Comparison of ENCODE assay signal across 8 cellular contexts in the genomic region with DNA sequence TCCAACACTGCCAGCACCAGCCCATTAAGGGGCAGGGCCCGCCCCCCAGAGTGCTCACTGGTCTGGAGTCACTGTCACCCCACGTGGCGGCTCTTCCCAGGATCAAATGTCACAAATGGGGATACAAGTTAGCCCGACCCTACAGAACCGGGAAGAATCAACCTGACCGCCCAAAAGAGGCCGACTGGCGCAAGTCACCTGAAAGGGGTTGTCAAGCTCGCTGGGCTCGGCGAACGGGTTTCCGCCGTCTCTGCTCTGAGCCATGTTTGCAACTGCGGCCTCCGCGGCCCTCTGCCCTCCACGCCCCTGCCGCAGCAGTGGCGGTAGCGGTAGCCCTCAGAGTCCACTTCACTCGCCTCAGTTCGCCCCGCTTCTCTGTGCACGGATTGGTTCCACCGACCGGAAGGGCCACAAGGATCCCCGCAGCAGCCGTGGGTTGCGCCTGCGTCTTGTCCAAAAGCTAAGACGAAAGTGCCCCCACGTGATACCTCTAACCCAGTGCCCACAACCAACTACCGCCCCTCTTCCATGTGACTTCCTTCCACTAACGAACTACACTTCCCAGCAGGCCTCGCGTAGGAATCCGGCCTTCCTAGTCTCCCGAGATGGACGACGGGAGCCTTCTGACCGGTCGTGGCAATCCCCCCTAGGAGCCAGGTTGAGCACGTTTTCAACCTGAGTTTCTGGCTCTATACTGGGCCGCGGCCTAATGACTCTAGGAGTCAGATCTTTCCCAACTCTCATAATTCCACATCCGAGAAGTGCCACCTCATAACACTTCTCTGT. TPM values are rescaled to one million over a fixed set of nuclear protein-coding genes. Genes with fewer than 3 reads are reported as not detected.
DNase-seq lines count a peak whose midpoint lies in the region; ATAC-seq, FAIRE-seq and TF ChIP-seq lines count a peak whose summit lies in the region.

SCAMP3 (minus strand) TSS at position 473 of the 786 bp plus-strand sequence; CDS start at position 264, 209 bp downstream.

- peak within 1 kb of the TSS; percentile 84 to 90 (median 84) for H3K4me3 ChIP-seq in HepG2 (replicated peaks in 1 of 3; ENCODE audit: insufficient read depth in 1 of 3, low read depth in 2 of 3, low read length in 3 of 3)

- POLR2A ChIA-PET in HepG2 (lab: Yijun Ruan, JAX) = interaction anchor here (0.6 to 4.8 kb wide), 14 partner anchors 10 to 301 kb away, joined by 3 to 69 read pairs (median 3); partner anchors contain the start of genes CLK2, HCN3 and PKLR

- peak; percentile 25; the same call in 1 of the 2 replicates for TF ChIP-seq CTCF in HepG2 (CRISPR knock-in tag; IDR thresholded peaks at IDR 0.05)

- peaks cover 22 to 49% of the 10 kb centered on the region in 2 experiments for H3K36me3 ChIP-seq in HepG2 (replicated peaks in 1 of 2; ENCODE audit: control insufficient read depth in 1 of 2, insufficient read depth in 2 of 2, low read length in 2 of 2)

- no peak within 1 kb of the TSS for H2AFZ ChIP-seq in HepG2 (ENCODE audit: low read length)

- TSS peak; percentile 43 for BruUV-seq in HepG2 (replicated peaks; lab: Mats Ljungman, UMichigan)

- no peaks in the 10 kb centered on the region for H4K20me1 ChIP-seq in HepG2 (ENCODE audit: insufficient read depth, low read length)

- intact Hi-C loops in HepG2 (cut with micrococcal nuclease; ENCODE audit: unreplicated experiment) = no loop called here

- peak; percentile 8; the same call in 1 of the 2 replicates for TF ChIP-seq RAD21 in HepG2 (CRISPR knock-in tag; IDR thresholded peaks at IDR 0.05)

- H3K9me3 ChIP-seq in HepG2 (ENCODE audit: low read length) = no peaks in the 10 kb centered on the region

- peak within 1 kb of the TSS; percentile 82 for H3K9ac ChIP-seq in HepG2 (ENCODE audit: insufficient read depth, low read depth, low read length)

- peaks cover 15% of the 10 kb centered on the region for H3K4me1 ChIP-seq in HepG2 (ENCODE audit: insufficient read depth, low read length)

- WGBS in HepG2 (ENCODE audit: low lambda C conversion rate) = 4% methylated on average over 24 of the region's 47 CpGs

- no peaks in the 10 kb centered on the region; a peak in 1 of 5 replicates for H3K27me3 ChIP-seq in HepG2 (ENCODE audit: control insufficient read depth in 1 of 2, insufficient read depth in 2 of 2, low read length in 2 of 2)

- in situ Hi-C loops in HepG2 (cut with HindIII; ENCODE audit: extremely low pct_ligation_motif_present, low pct_unique_long_range_greater_than_20kb) = no loop called here

- peak within 1 kb of the TSS; percentile 98 for H3K4me2 ChIP-seq in HepG2 (ENCODE audit: low read depth, low read length)

- CTCF ChIA-PET in HepG2 (lab: Yijun Ruan, JAX; ENCODE audit: low intra/inter-chr PET ratio, low total read pairs) = interaction anchor here (1.1 kb wide), 1 partner anchor 12 kb away, joined by 6 read pairs; no protein-coding TSS in a partner anchor

- peak; percentile 67 to 99 (median 95) for DNase-seq in C1 segment of cervical spinal cord (lab: John Stamatoyannopoulos, UW)
- peak; percentile 96 for DNase-seq in NCI-H748 treated with DMSO at 0.1 percent for 48 hours (lab: John Stamatoyannopoulos, UW)
- DNase-seq in activated CD4-positive, alpha-beta T cell treated with anti-CD3 and anti-CD28 coated beads, Interleukin-2, amount 50 U/mL, for 24 hours (ENCODE audit: low read depth in 1 of 2, low spot score in 1 of 2) = peak; percentile 68 to 89
- DNase-seq in dermis blood vessel endothelial cell = peak; percentile 100
- peak; percentile 97 for DNase-seq in HepG2 (ENCODE audit: low spot score)
- peak; percentile 81 for DNase-seq in stimulated activated CD4-positive, alpha-beta T cell treated with anti-CD3 and anti-CD28 coated beads, Interleukin-4, amount 100 ng/mL, for 1 hour

- H3K27ac ChIP-seq in HepG2 (ENCODE audit: extremely low read length, insufficient read depth, low read length) = peak within 1 kb of the TSS; percentile 73

- peak; percentile 83 to 91 for TF ChIP-seq POLR2A in HepG2 (IDR thresholded peaks at IDR 0.05; ENCODE audit: insufficient read depth in 1 of 2, low read depth in 2 of 2, low read length in 2 of 2)

- ATAC-seq in GM19372 (IDR thresholded peaks at IDR 0.05; ENCODE audit: low read depth, unreplicated experiment) = peak; percentile 94
- ATAC-seq in HG03558 (IDR thresholded peaks at IDR 0.05; ENCODE audit: extremely low read depth, unreplicated experiment) = peak; percentile 56
- ATAC-seq in HepG2 = peak; percentile 95

- H3K79me2 ChIP-seq in HepG2 (ENCODE audit: insufficient read depth, low read length) = peaks cover 15% of the 10 kb centered on the region

- FAIRE-seq in HepG2 (lab: Jason Lieb, UNC) = peak; percentile 97

- TF ChIP-seq EP300 in HepG2 (IDR thresholded peaks at IDR 0.05; ENCODE audit: low read depth in 2 of 2, low read length in 2 of 2) = no peak; a peak in 1 of 4 replicates
- TF ChIP-seq EP300 in HepG2 (CRISPR knock-in tag; IDR thresholded peaks at IDR 0.05; ENCODE audit: borderline replicate concordance) = 0 out of 2 replicates have a peak, but pooled peaks have one; percentile 8

TF ChIP-seq in HepG2, 621 proteins besides CTCF, POLR2A, EP300 and RAD21 (continues in another document):
- TF ChIP-seq ATF7 (IDR thresholded peaks at IDR 0.05) = no peak
- no peak for TF ChIP-seq ATF7 (CRISPR knock-in tag; IDR thresholded peaks at IDR 0.05)
- TF ChIP-seq ARID2 (CRISPR knock-in tag; IDR thresholded peaks at IDR 0.05; ENCODE audit: borderline replicate concordance) = peak; percentile 78; the same call in 1 of the 2 replicates
- peak; percentile 81 for TF ChIP-seq MYC (CRISPR knock-in tag; IDR thresholded peaks at IDR 0.05; ENCODE audit: borderline replicate concordance)
- peak; percentile 64; the same call in 1 of the 2 replicates for TF ChIP-seq ZBTB7B (CRISPR knock-in tag; IDR thresholded peaks at IDR 0.05)
- TF ChIP-seq ZNF12 (CRISPR knock-in tag; IDR thresholded peaks at IDR 0.05) = peak; percentile 69
- no peak for TF ChIP-seq ZNF619 (CRISPR knock-in tag; IDR thresholded peaks at IDR 0.05)
- TF ChIP-seq TAF1 (CRISPR knock-in tag; IDR thresholded peaks at IDR 0.05) = peak; percentile 84
- TF ChIP-seq HNRNPUL1 (IDR thresholded peaks at IDR 0.05; ENCODE audit: low read depth, low read length) = no peak
- TF ChIP-seq BRCA1 (CRISPR knock-in tag; IDR thresholded peaks at IDR 0.05) = no peak
- TF ChIP-seq ZBTB8A (CRISPR knock-in tag; IDR thresholded peaks at IDR 0.05; ENCODE audit: borderline replicate concordance, low read depth) = peak; percentile 34; the same call in 1 of the 2 replicates
- TF ChIP-seq ZNF556 (CRISPR knock-in tag; IDR thresholded peaks at IDR 0.05; ENCODE audit: borderline replicate concordance) = no peak
- TF ChIP-seq, protein P1, sequence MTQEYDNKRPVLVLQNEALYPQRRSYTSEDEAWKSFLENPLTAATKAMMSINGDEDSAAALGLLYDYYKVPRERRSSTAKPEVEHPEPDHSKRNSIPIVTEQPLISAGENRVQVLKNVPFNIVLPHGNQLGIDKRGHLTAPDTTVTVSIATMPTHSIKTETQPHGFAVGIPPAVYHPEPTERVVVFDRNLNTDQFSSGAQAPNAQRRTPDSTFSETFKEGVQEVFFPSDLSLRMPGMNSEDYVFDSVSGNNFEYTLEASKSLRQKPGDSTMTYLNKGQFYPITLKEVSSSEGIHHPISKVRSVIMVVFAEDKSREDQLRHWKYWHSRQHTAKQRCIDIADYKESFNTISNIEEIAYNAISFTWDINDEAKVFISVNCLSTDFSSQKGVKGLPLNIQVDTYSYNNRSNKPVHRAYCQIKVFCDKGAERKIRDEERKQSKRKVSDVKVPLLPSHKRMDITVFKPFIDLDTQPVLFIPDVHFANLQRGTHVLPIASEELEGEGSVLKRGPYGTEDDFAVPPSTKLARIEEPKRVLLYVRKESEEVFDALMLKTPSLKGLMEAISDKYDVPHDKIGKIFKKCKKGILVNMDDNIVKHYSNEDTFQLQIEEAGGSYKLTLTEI (CRISPR knock-in tag; conservative IDR thresholded peaks at IDR 0.05) = no peak
- TF ChIP-seq ZNF282 (IDR thresholded peaks at IDR 0.05; ENCODE audit: partially characterized antibody) = no peak
- peak; percentile 49; the same call in 1 of the 2 replicates for TF ChIP-seq NCOA2 (CRISPR knock-in tag; IDR thresholded peaks at IDR 0.05)
- peak; percentile 67; the same call in 1 of the 2 replicates for TF ChIP-seq ZBTB20 (CRISPR knock-in tag; IDR thresholded peaks at IDR 0.05; ENCODE audit: borderline replicate concordance, low read depth)
- TF ChIP-seq SATB2 (CRISPR knock-in tag; IDR thresholded peaks at IDR 0.05) = 0 out of 2 replicates have a peak, but pooled peaks have one; percentile 10
- TF ChIP-seq ZNF775 (CRISPR knock-in tag; IDR thresholded peaks at IDR 0.05; ENCODE audit: borderline replicate concordance) = peak; percentile 79; the same call in 1 of the 2 replicates
- TF ChIP-seq ZNF292 (CRISPR knock-in tag; IDR thresholded peaks at IDR 0.05; ENCODE audit: borderline replicate concordance, low read depth) = no peak

RNA-seq across cellular contexts. Expression of gene SCAMP3, which starts in this region (rescaled TPM):
- total RNA-seq in dermis blood vessel endothelial cell = 38.3 and 46.3 TPM in 2 replicates
- 27.0 and 46.8 TPM in 2 replicates for total RNA-seq in HepG2 (2016; rRNA removed; fragmentation: Illumina TruSeq; extraction: Trizol)
- total RNA-seq in HepG2 (2016; cell fraction: cytosol; rRNA removed; fragmentation: Illumina TruSeq; extraction: Trizol; ENCODE audit: low read depth) = 16.4 and 20.0 TPM in 2 replicates
- 29.6 and 44.4 TPM in 2 replicates for total RNA-seq in HepG2 (2016; cell fraction: insoluble cytoplasmic fraction; rRNA removed; fragmentation: Illumina TruSeq; extraction: Trizol)
- 22.9 and 28.4 TPM in 2 replicates for total RNA-seq in HepG2 (2016; cell fraction: membrane; rRNA removed; fragmentation: Illumina TruSeq; extraction: Trizol)
- total RNA-seq in HepG2 (2016; cell fraction: nucleus; rRNA removed; fragmentation: Illumina TruSeq; extraction: Trizol) = 37.1 and 38.5 TPM in 2 replicates
- 83.3 and 92.5 TPM in 2 replicates for polyA plus RNA-seq in HepG2 (2011; rRNA removed)
- 94.5 and 95.0 TPM in 2 replicates for polyA plus RNA-seq in HepG2 (2011; cell fraction: cytosol; rRNA removed)
- polyA plus RNA-seq in HepG2 (2011; cell fraction: nucleus; rRNA removed) = 74.3 and 75.6 TPM in 2 replicates
- polyA plus RNA-seq in HepG2 (2012) = 30.4 and 37.1 TPM in 2 replicates
- 28.3 and 28.6 TPM in 2 replicates for polyA plus RNA-seq in HepG2 (2016; cell fraction: cytosol; fragmentation: Illumina TruSeq; extraction: Trizol; ENCODE audit: low read depth)
- polyA plus RNA-seq in HepG2 (2016; cell fraction: insoluble cytoplasmic fraction; fragmentation: Illumina TruSeq; extraction: Trizol; ENCODE audit: low read depth) = 45.8 and 52.3 TPM in 2 replicates
- polyA plus RNA-seq in HepG2 (2016; cell fraction: membrane; fragmentation: Illumina TruSeq; extraction: Trizol; ENCODE audit: low read depth) = 37.1 and 38.2 TPM in 2 replicates
- 82.5 and 83.5 TPM in 2 replicates for polyA plus RNA-seq in HepG2 (2016; cell fraction: nucleus; fragmentation: Illumina TruSeq; extraction: Trizol; ENCODE audit: insufficient read depth, low read depth)
- polyA minus RNA-seq in HepG2 (2011; rRNA and poly(A)+ RNA removed; ENCODE audit: low replicate concordance) = 118 and 271 TPM in 2 replicates
- 33.3 and 39.4 TPM in 2 replicates for polyA minus RNA-seq in HepG2 (2011; cell fraction: cytosol; rRNA and poly(A)+ RNA removed)
- 16.9 and 21.4 TPM in 2 replicates for polyA minus RNA-seq in HepG2 (2011; cell fraction: nucleus; rRNA and poly(A)+ RNA removed)

Comparison
In these comparisons a context has a peak if more than half of its experiments do, and no peak if none do; other contexts are left out.
1. Peak in every context shown above with its lines: DNase-seq, ATAC-seq, H3K4me3 ChIP-seq and H3K27ac ChIP-seq.